22 cellular contexts compared by ENCODE assay signal in the genomic region with DNA sequence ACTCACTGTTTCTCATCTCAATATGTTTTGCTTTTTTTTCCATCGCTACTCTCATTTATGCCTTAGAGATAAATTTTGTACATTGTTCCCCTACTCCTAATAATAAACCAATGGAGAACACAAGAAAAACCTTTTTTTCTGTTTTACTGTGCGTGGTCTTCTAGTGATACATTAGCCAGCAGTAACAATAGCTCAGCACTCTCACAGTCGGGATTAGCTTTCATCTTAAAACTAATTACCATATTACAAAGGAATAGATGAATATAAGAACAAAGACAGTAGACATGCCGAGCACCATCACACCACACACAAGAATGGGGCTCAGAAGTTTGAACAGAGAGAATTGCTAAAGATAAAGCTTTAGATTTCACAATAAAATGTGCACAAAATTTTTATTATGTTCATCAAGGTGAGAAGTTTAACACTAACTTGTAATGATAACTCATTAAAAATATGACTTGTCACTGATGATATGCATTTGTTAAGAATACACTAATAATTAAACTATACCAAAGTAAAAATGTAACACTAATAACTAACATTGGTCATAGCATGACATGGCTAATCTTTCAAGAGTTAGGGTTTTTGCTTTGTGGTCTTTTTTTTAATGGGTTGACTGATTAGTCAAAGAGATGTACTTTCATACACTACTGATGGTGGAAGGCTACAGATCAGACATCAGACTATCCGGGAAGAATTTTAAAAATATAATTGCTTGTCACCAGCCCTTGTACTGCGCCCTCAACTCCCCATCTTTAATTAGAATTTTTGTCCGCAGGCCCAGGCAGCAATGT.
A peak's percentile ranks its signal among the peaks of the same experiment; 100 is the strongest.
DNase-seq lines count a peak whose midpoint lies in the region; ATAC-seq and TF ChIP-seq lines count a peak whose summit lies in the region.
"Had no signal": no experiment of that assay in that cellular context is flagged by ENCODE, and none has a peak within 500 bp of the region (broad histone marks: within the 10 kb centered on the region; RNA-seq: fewer than 3 reads in every experiment).

No MANE protein-coding gene starts in this region.

- no peak for TF ChIP-seq RAD21 in neural cell (conservative IDR thresholded peaks at IDR 0.05)

- CTCF ChIA-PET in RWPE1 (lab: Yijun Ruan, JAX) = interaction anchor here (0.5 to 0.7 kb wide), 2 partner anchors 35 to 66 kb away, joined by 3 to 4 read pairs; no protein-coding TSS in a partner anchor
- CTCF ChIA-PET in Caco-2 (lab: Charles Lee) = no interaction called here
- CTCF ChIA-PET in Calu3 (lab: Charles Lee) = no interaction called here

- H3K4me2 ChIP-seq in neural cell (ENCODE audit: low read length) = no peak overlapping the region

- no peaks in the 10 kb centered on the region for H3K36me3 Mint-ChIP-seq in Caco-2 (ENCODE audit: insufficient read depth, unreplicated experiment)
- H3K36me3 Mint-ChIP-seq in Calu3 (ENCODE audit: insufficient read depth, unreplicated experiment) = peaks cover 3% of the 10 kb centered on the region
- H3K36me3 Mint-ChIP-seq: CD4-positive, CD25-positive, alpha-beta regulatory T cell had no signal

- H2AFZ ChIP-seq in neural cell (ENCODE audit: low read depth, low read length) = peak overlapping the region; percentile 24

- H3K79me2 ChIP-seq in neural cell (replicated peaks; ENCODE audit: insufficient read depth, low read length) = no peaks in the 10 kb centered on the region

- H3K4me1 Mint-ChIP-seq in Caco-2 (ENCODE audit: low read depth, unreplicated experiment) = no peaks in the 10 kb centered on the region
- no peaks in the 10 kb centered on the region for H3K4me1 Mint-ChIP-seq in Calu3 (ENCODE audit: low read depth, unreplicated experiment)

- H3K9me3 Mint-ChIP-seq in Caco-2 (ENCODE audit: unreplicated experiment) (no peaks in the 10 kb centered on the region), Calu3 (ENCODE audit: low read depth, unreplicated experiment) (no peaks in the 10 kb centered on the region)

- no peak overlapping the region for H3K4me3 ChIP-seq in neural cell (ENCODE audit: low read length)
- H3K4me3 ChIP-seq in Caco-2 (ENCODE audit: low read depth, low read length) = no peak overlapping the region
- H3K4me3 ChIP-seq: MG63, SJCRH30 had no signal

- no peak overlapping the region for H3K9ac ChIP-seq in neural cell (ENCODE audit: low read length)

- H3K4me1 ChIP-seq in Caco-2 = no peaks in the 10 kb centered on the region
- H3K4me1 ChIP-seq: SJCRH30 had no signal

- no peaks in the 10 kb centered on the region for H4K20me1 ChIP-seq in neural cell (ENCODE audit: insufficient read depth)

- ATAC-seq in GM18511 (IDR thresholded peaks at IDR 0.05; ENCODE audit: unreplicated experiment) = peak; percentile 58
- peak; percentile 39 for ATAC-seq in GM18909 (IDR thresholded peaks at IDR 0.05; ENCODE audit: poor library complexity, unreplicated experiment)
- peak; percentile 38 for ATAC-seq in HG03558 (IDR thresholded peaks at IDR 0.05; ENCODE audit: extremely low read depth, unreplicated experiment)
- ATAC-seq: Panc1 had no signal

- DNase-seq in RWPE1 (ENCODE audit: low spot score) = no peak
- no peak for DNase-seq in Caco-2
- no peak for DNase-seq in Calu3
- DNase-seq: CD4-positive, CD25-positive, alpha-beta regulatory T cell; COR-L47; DND-41; GOT3; HCEC 1CT; MG63; NCI-H1092; NCI-H1436; NCI-H187 treated with DMSO at 0.1 percent for 48 hours; NCI-H2107; NCI-H2227 treated with DMSO at 0.1 percent for 48 hours; NCI-H510A; NK-92 treated with Interleukin-12 subunit alpha and Interleukin-12 subunit beta, amount 100 ng/mL, for 24 hours; SJCRH30 had no signal

- TF ChIP-seq EP300 in neural cell (conservative IDR thresholded peaks at IDR 0.05; ENCODE audit: poor library complexity, severe bottlenecking) = no peak

- TF ChIP-seq CTCF in neural cell (IDR thresholded peaks at IDR 0.05; ENCODE audit: poor library complexity, severe bottlenecking) = no peak
- no peak for TF ChIP-seq CTCF in RWPE1 (conservative IDR thresholded peaks at IDR 0.05; ENCODE audit: low read depth)
- TF ChIP-seq CTCF in Caco-2 (IDR thresholded peaks at IDR 0.05; ENCODE audit: insufficient read depth in 1 of 2, low read depth in 1 of 2, low read length in 1 of 2, severe bottlenecking in 1 of 2, unreplicated experiment in 1 of 2) = no peak
- no peak for TF ChIP-seq CTCF in Calu3 (IDR thresholded peaks at IDR 0.05; ENCODE audit: unreplicated experiment)

- H3K27me3 ChIP-seq in neural cell (ENCODE audit: insufficient read depth, low read depth, low read length) = no peaks in the 10 kb centered on the region
- no peaks in the 10 kb centered on the region for H3K27me3 ChIP-seq in Caco-2 (replicated peaks; ENCODE audit: control insufficient read depth, insufficient read depth, low read length)
- H3K27me3 ChIP-seq: MG63, SJCRH30 had no signal

- intact Hi-C loops in Caco-2 (cut with micrococcal nuclease; ENCODE audit: unreplicated experiment) = no loop called here
- intact Hi-C loops in Calu3 (cut with micrococcal nuclease; ENCODE audit: unreplicated experiment) = no loop called here

- BruUV-seq in Caco-2 (replicated peaks; lab: Mats Ljungman, UMichigan) = no TSS peak
- BruUV-seq in Calu3 (replicated peaks; lab: Mats Ljungman, UMichigan) = no TSS peak

- H3K27ac ChIP-seq in neural cell (ENCODE audit: low read length) (no peak overlapping the region), RWPE1 (no peak overlapping the region)
- H3K27ac ChIP-seq: SJCRH30 had no signal

- no peak overlapping the region for H3K27ac Mint-ChIP-seq in Caco-2 (ENCODE audit: unreplicated experiment)
- H3K27ac Mint-ChIP-seq in Calu3 (ENCODE audit: unreplicated experiment) = no peak overlapping the region
- H3K27ac Mint-ChIP-seq: CD4-positive, CD25-positive, alpha-beta regulatory T cell had no signal

- H3K4me3 Mint-ChIP-seq in Caco-2 (ENCODE audit: unreplicated experiment) = no peak overlapping the region
- no peak overlapping the region for H3K4me3 Mint-ChIP-seq in Calu3 (ENCODE audit: low read depth, unreplicated experiment)
- H3K4me3 Mint-ChIP-seq: CD4-positive, CD25-positive, alpha-beta regulatory T cell had no signal

- no peaks in the 10 kb centered on the region for H3K9me2 ChIP-seq in neural cell (ENCODE audit: insufficient read depth, low read length)

- H3K36me3 ChIP-seq in neural cell (ENCODE audit: insufficient read depth, low read length) (no peaks in the 10 kb centered on the region), Caco-2 (ENCODE audit: control insufficient read depth, insufficient read depth, low read length) (no peaks in the 10 kb centered on the region)
- H3K36me3 ChIP-seq: MG63, SJCRH30 had no signal

- no peaks in the 10 kb centered on the region for H3F3A ChIP-seq in neural cell (ENCODE audit: insufficient read depth, low read length, poor library complexity, severe bottlenecking)

- POLR2A ChIA-PET in RWPE1 (lab: Yijun Ruan, JAX; ENCODE audit: low non-redundant PET) = no interaction called here
- POLR2A ChIA-PET in Caco-2 (lab: Charles Lee) = no interaction called here

- H3K27me3 Mint-ChIP-seq in Caco-2 (ENCODE audit: insufficient read depth, unreplicated experiment) (peaks cover 8% of the 10 kb centered on the region), Calu3 (ENCODE audit: unreplicated experiment) (no peaks in the 10 kb centered on the region)

- H3K9me3 ChIP-seq in neural cell (ENCODE audit: low read length) (no peaks in the 10 kb centered on the region), Caco-2 (no peaks in the 10 kb centered on the region)
- H3K9me3 ChIP-seq: MG63, SJCRH30 had no signal

TF ChIP-seq in neural cell, 6 proteins besides CTCF, POLR2A, EP300 and RAD21:
- TF ChIP-seq POLR2AphosphoS5 (IDR thresholded peaks at IDR 0.05) (no peak), SMC3 (conservative IDR thresholded peaks at IDR 0.05; ENCODE audit: poor library complexity) (no peak), EZH2 (IDR thresholded peaks at IDR 0.05; ENCODE audit: borderline replicate concordance, insufficient read depth, low read length, poor library complexity, severe bottlenecking) (no peak), TAF1 (IDR thresholded peaks at IDR 0.05; ENCODE audit: low read depth) (no peak), MXI1 (conservative IDR thresholded peaks at IDR 0.05; ENCODE audit: poor library complexity, severe bottlenecking) (no peak)
- TF ChIP-seq, protein P1, sequence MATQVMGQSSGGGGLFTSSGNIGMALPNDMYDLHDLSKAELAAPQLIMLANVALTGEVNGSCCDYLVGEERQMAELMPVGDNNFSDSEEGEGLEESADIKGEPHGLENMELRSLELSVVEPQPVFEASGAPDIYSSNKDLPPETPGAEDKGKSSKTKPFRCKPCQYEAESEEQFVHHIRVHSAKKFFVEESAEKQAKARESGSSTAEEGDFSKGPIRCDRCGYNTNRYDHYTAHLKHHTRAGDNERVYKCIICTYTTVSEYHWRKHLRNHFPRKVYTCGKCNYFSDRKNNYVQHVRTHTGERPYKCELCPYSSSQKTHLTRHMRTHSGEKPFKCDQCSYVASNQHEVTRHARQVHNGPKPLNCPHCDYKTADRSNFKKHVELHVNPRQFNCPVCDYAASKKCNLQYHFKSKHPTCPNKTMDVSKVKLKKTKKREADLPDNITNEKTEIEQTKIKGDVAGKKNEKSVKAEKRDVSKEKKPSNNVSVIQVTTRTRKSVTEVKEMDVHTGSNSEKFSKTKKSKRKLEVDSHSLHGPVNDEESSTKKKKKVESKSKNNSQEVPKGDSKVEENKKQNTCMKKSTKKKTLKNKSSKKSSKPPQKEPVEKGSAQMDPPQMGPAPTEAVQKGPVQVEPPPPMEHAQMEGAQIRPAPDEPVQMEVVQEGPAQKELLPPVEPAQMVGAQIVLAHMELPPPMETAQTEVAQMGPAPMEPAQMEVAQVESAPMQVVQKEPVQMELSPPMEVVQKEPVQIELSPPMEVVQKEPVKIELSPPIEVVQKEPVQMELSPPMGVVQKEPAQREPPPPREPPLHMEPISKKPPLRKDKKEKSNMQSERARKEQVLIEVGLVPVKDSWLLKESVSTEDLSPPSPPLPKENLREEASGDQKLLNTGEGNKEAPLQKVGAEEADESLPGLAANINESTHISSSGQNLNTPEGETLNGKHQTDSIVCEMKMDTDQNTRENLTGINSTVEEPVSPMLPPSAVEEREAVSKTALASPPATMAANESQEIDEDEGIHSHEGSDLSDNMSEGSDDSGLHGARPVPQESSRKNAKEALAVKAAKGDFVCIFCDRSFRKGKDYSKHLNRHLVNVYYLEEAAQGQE (IDR thresholded peaks at IDR 0.05; ENCODE audit: borderline replicate concordance) = no peak
